Comparison of ENCODE assay signal across 27 cellular contexts in the genomic region with DNA sequence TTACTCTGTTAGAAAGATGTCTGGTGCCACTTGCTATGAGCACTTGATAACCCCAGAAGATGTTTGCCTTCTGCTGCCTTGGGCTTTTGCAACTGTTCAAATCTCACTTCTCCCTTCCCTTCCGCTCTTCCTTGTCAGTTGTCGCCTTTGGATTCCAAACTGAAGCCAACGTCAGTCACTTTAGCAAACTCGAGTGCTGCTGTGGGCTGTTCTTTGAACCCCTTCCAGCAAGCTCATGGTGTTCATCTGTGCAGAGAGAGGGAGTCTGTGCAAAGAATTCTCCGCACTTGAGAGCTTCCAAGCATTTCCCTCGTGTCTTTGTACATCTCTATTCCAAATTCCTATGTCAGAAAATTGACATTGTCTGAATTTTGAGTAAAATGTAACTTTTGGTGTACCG.
"Had no signal": no experiment of that assay in that cellular context is flagged by ENCODE, and none has a peak within 500 bp of the region (broad histone marks: within the 10 kb centered on the region; RNA-seq: fewer than 3 reads in every experiment).

No MANE protein-coding gene starts in this region.

- H3K4me2 ChIP-seq: hepatocyte had no signal

- H3K9me3 ChIP-seq: body of pancreas, uterus had no signal

- ATAC-seq: activated T-cell treated with anti-CD3 and anti-CD28 coated beads, Interleukin-2, amount 50 U/mL, for 72 hours; body of pancreas; foreskin keratinocyte; T-helper 17 cell had no signal

- H3K4me1 Mint-ChIP-seq: activated B cell treated with CpG ODN at 0.5 μM for 24 hours; activated naive CD4-positive, alpha-beta T cell treated with anti-CD3 and anti-CD28 coated beads, Interleukin-2, amount 10 ng/mL, durations not matched to agents 7 days and 5 days; immature natural killer cell; memory B cell; neural crest cell; T-helper 17 cell had no signal

- H3K9me3 Mint-ChIP-seq: memory B cell had no signal

- H3K27ac ChIP-seq: body of pancreas, foreskin keratinocyte, hepatocyte, transverse colon, uterus had no signal

- H3K79me2 ChIP-seq: hepatocyte had no signal

- H3K27ac Mint-ChIP-seq: activated B cell treated with CpG ODN at 0.5 μM for 24 hours; activated CD4-positive, alpha-beta memory T cell treated with anti-CD3 and anti-CD28 coated beads for 36 hours; activated naive CD4-positive, alpha-beta T cell treated with anti-CD3 and anti-CD28 coated beads, Interleukin-2, amount 10 ng/mL, durations not matched to agents 7 days and 5 days; activated T-cell treated with anti-CD3 and anti-CD28 coated beads, Interleukin-2, amount 50 U/mL, for 72 hours; dendritic cell treated with granulocyte-macrophage colony-stimulating factor and Interleukin-4, amounts not matched to agents 40 ng/mL and 50 ng/mL, for 4 days; immature natural killer cell; memory B cell; stimulated activated naive CD8-positive, alpha-beta T cell treated with anti-CD3 and anti-CD28 coated beads, Interleukin-15, Interleukin-2, amounts not matched to agents 100 ng/mL and 50 ng/mL, for 24 hours; T-helper 17 cell had no signal

- H3K36me3 ChIP-seq: transverse colon, uterus had no signal

- H3K36me3 Mint-ChIP-seq: activated CD4-positive, alpha-beta memory T cell treated with anti-CD3 and anti-CD28 coated beads for 36 hours; activated naive CD4-positive, alpha-beta T cell treated with anti-CD3 and anti-CD28 coated beads, Interleukin-2, amount 10 ng/mL, durations not matched to agents 7 days and 5 days; memory B cell had no signal

- H3K27me3 Mint-ChIP-seq: activated B cell treated with CpG ODN at 0.5 μM for 24 hours; activated CD4-positive, alpha-beta memory T cell treated with anti-CD3 and anti-CD28 coated beads for 36 hours; activated naive CD4-positive, alpha-beta T cell treated with anti-CD3 and anti-CD28 coated beads, Interleukin-2, amount 10 ng/mL, durations not matched to agents 7 days and 5 days; dendritic cell treated with granulocyte-macrophage colony-stimulating factor and Interleukin-4, amounts not matched to agents 40 ng/mL and 50 ng/mL, for 4 days; memory B cell; stimulated activated naive CD8-positive, alpha-beta T cell treated with anti-CD3 and anti-CD28 coated beads, Interleukin-15, Interleukin-2, amounts not matched to agents 100 ng/mL and 50 ng/mL, for 24 hours; T-helper 17 cell had no signal

- H2AFZ ChIP-seq: hepatocyte had no signal

- H3K4me3 Mint-ChIP-seq: activated B cell treated with CpG ODN at 0.5 μM for 24 hours; activated CD4-positive, alpha-beta memory T cell treated with anti-CD3 and anti-CD28 coated beads for 36 hours; activated naive CD4-positive, alpha-beta T cell treated with anti-CD3 and anti-CD28 coated beads, Interleukin-2, amount 10 ng/mL, durations not matched to agents 7 days and 5 days; activated T-cell treated with anti-CD3 and anti-CD28 coated beads, Interleukin-2, amount 50 U/mL, for 72 hours; dendritic cell treated with granulocyte-macrophage colony-stimulating factor and Interleukin-4, amounts not matched to agents 40 ng/mL and 50 ng/mL, for 4 days; immature natural killer cell; memory B cell; neural crest cell; stimulated activated naive CD8-positive, alpha-beta T cell treated with anti-CD3 and anti-CD28 coated beads, Interleukin-15, Interleukin-2, amounts not matched to agents 100 ng/mL and 50 ng/mL, for 24 hours; T-helper 17 cell had no signal

- DNase-seq: activated B cell treated with CpG ODN at 0.5 μM for 24 hours; activated CD4-positive, alpha-beta memory T cell treated with anti-CD3 and anti-CD28 coated beads for 36 hours; activated CD4-positive, alpha-beta T cell treated with anti-CD3 and anti-CD28 coated beads for 48 hours; activated effector memory CD4-positive, alpha-beta T cell treated with Interleukin-2 at 50 U/mL for 16 hours; activated naive CD4-positive, alpha-beta T cell treated with anti-CD3 and anti-CD28 coated beads, Interleukin-2, amount 10 ng/mL, durations not matched to agents 7 days and 5 days; activated T-cell treated with anti-CD3 and anti-CD28 coated beads, Interleukin-2, amount 50 U/mL, for 72 hours; body of pancreas; caudate nucleus; effector CD4-positive, alpha-beta T cell; erythroblast; foreskin keratinocyte; immature natural killer cell; kidney glomerular epithelial cell; occipital lobe; retina; stimulated activated CD4-positive, alpha-beta T cell treated with anti-CD3 and anti-CD28 coated beads, Interleukin-12 subunit alpha, Interleukin-12 subunit beta, amount 100 ng/mL, for 4 hours; stimulated activated CD4-positive, alpha-beta T cell treated with anti-CD3 and anti-CD28 coated beads, Interleukin-4, amount 100 ng/mL, for 4 hours; substantia nigra; SW 1271; T-helper 17 cell; transverse colon; uterus had no signal

- H3K4me1 ChIP-seq: body of pancreas, foreskin keratinocyte, transverse colon, uterus had no signal

- H3K4me3 ChIP-seq: body of pancreas, hepatocyte, transverse colon, uterus had no signal
